Comparison of ENCODE assay signal across 9 cellular contexts in the genomic region with DNA sequence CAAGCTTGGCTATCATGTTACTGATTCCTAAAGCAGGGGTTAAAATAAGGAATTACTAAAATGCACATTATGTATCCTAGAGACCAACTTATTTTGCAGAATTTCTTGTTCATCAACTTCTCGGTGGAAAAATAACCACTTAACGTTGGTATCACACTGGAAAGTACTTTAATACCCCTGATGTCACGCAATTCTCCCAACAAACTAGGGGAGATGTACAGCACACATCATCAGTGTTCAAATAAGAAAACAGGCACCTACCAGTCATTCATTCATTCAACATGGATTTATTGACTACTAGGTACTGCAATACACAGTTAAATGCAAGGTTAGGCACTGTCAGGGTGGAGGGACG. TPM values are rescaled to one million over a fixed set of nuclear protein-coding genes. Genes with fewer than 3 reads are reported as not detected.
DNase-seq lines count a peak whose midpoint lies in the region; ATAC-seq and TF ChIP-seq lines count a peak whose summit lies in the region.
"Had no signal": no experiment of that assay in that cellular context is flagged by ENCODE, and none has a peak within 500 bp of the region (broad histone marks: within the 10 kb centered on the region; RNA-seq: fewer than 3 reads in every experiment).

No MANE protein-coding gene starts in this region.

- H3K4me1 ChIP-seq in heart right ventricle = peaks cover 5 to 21% (median 13%) of the 10 kb centered on the region in 9 donors
- peaks cover 9% of the 10 kb centered on the region for H3K4me1 ChIP-seq in mucosa of descending colon (ENCODE audit: low read depth)

- TF ChIP-seq CTCF in heart right ventricle (IDR thresholded peaks at IDR 0.05) = no peak
- no peak for TF ChIP-seq CTCF in cardiac fibroblast (IDR thresholded peaks at IDR 0.05; ENCODE audit: low read depth, low read length)
- no peak for TF ChIP-seq CTCF in mucosa of descending colon (IDR thresholded peaks at IDR 0.05)

- H3K4me3 ChIP-seq in heart right ventricle (peak overlapping the region; percentile 52 to 80 (median 68)), cardiac fibroblast (replicated peaks in 1 of 2; ENCODE audit: low read depth in 2 of 2, low read length in 2 of 2) (peak overlapping the region; percentile 66 to 84), mucosa of descending colon (peak overlapping the region; percentile 39)

- H3K36me3 ChIP-seq in heart right ventricle (peaks cover 0 to 48% (median 43%) of the 10 kb centered on the region in 9 donors), mucosa of descending colon (ENCODE audit: low read depth) (peaks cover 4% of the 10 kb centered on the region)

- DNase-seq in heart right ventricle (no peak), cardiac septum (ENCODE audit: low spot score) (no peak), cardiac fibroblast (ENCODE audit: low read depth in 2 of 2) (no peak), mucosa of descending colon (no peak), HK-2 (ENCODE audit: unreplicated experiment) (no peak), retina (no peak), KBM-7 (no peak)
- DNase-seq in stimulated activated naive CD4-positive, alpha-beta T cell treated with Interleukin-2 at 50 U/mL for 16 hours (lab: John Stamatoyannopoulos, UW) = no peak

- intact Hi-C loops in heart right ventricle (cut with DNase I) (loop anchor here in 2 of 10 donors (5.0 kb wide), 1 partner anchor 109 kb away; a partner anchor contains a TSS), cardiac septum (cut with DNase I) (no loop called here), mucosa of descending colon (cut with DNase I, micrococcal nuclease) (no loop called here)

- ATAC-seq in heart right ventricle (peak in 1 of 8 donors; percentile 23), mucosa of descending colon (no peak)

- H3K9me3 ChIP-seq in heart right ventricle (peaks cover 0 to 4% (median 0%) of the 10 kb centered on the region in 11 donors), mucosa of descending colon (no peaks in the 10 kb centered on the region)

- in situ Hi-C loops in KBM-7 (cut with MboI; ENCODE audit: low pct_unique_long_range_greater_than_20kb, low sequenced_read_pairs) = no loop called here

- peak overlapping the region; percentile 52 to 92 (median 86) for H3K27ac ChIP-seq in heart right ventricle

- H3K27me3 ChIP-seq in heart right ventricle = no peaks in the 10 kb centered on the region

- 6 to 8% methylated on average over 4 of the region's 4 CpGs for WGBS in heart right ventricle, 2 donors

RNA-seq across cellular contexts. Expression of a gene that starts 0.6 kb away (rescaled TPM):
- 10 to 100 TPM; 21.5 to 35.9 (median 28.1) TPM for total RNA-seq in heart right ventricle
- 10 to 100 TPM in 1 of 2 donors, 1 to 10 TPM in 1; 9.6 to 11.6 TPM for polyA plus RNA-seq in heart right ventricle
- total RNA-seq in cardiac septum = 24.1 TPM
- 10 to 100 TPM; 44.8 to 53.7 (median 47.4) TPM for total RNA-seq in mucosa of descending colon

RNA-seq across cellular contexts. Expression of a gene that starts 30.5 kb away (rescaled TPM):
- total RNA-seq in heart right ventricle (1 to 10 TPM; 1.5 to 3.7 (median 2.4) TPM), cardiac septum (2.5 TPM), mucosa of descending colon (under 1 TPM; 0.60 to 0.95 (median 0.61) TPM)
- 1 to 10 TPM; 1.6 to 4.7 TPM for polyA plus RNA-seq in heart right ventricle

RNA-seq across cellular contexts. Expression of a gene that starts 50.1 kb away (rescaled TPM):
- total RNA-seq in heart right ventricle = not detected
- polyA plus RNA-seq in heart right ventricle = not detected
- total RNA-seq in cardiac septum = not detected
- under 1 TPM in 1 of 3 donors, not detected in 2; 0.31 TPM for total RNA-seq in mucosa of descending colon
- total RNA-seq: renal cortical epithelial cell had no signal

RNA-seq across cellular contexts. Expression of a gene that starts 56.6 kb away (rescaled TPM):
- under 1 TPM in 1 of 10 donors, not detected in 9; 0.24 TPM for total RNA-seq in heart right ventricle
- not detected for polyA plus RNA-seq in heart right ventricle
- not detected for total RNA-seq in cardiac septum
- not detected for total RNA-seq in mucosa of descending colon
- total RNA-seq: renal cortical epithelial cell had no signal
